In genomic region chr6:167214216-167214615, GRCh38 we compare ENCODE assay signal across 22 cellular contexts. TPM values are rescaled to one million over a fixed set of nuclear protein-coding genes. Genes with fewer than 3 reads are reported as not detected.
"Had no signal": no experiment of that assay in that cellular context is flagged by ENCODE, and none has a peak within 500 bp of the region (broad histone marks: within the 10 kb centered on the region; RNA-seq: fewer than 3 reads in every experiment).

No MANE protein-coding gene starts in this region.

- FAIRE-seq: endothelial cell of umbilical vein, TTC549 had no signal

- DNase-seq: activated CD4-positive, alpha-beta memory T cell treated with anti-CD3 and anti-CD28 coated beads for 36 hours; activated CD4-positive, alpha-beta T cell treated with anti-CD3 and anti-CD28 coated beads for 4 hours; activated naive CD4-positive, alpha-beta T cell; activated naive CD8-positive, alpha-beta T cell treated with anti-CD3 and anti-CD28 coated beads for 36 hours; activated T-cell treated with anti-CD3 and anti-CD28 coated beads, Interleukin-2, amount 50 U/mL, for 1 hour; amniotic stem cell; cortex of kidney; effector CD8-positive, alpha-beta T cell; mesendoderm; naive thymus-derived CD8-positive, alpha-beta T cell; right cardiac atrium; trophoblast cell had no signal

RNA-seq across cellular contexts. Expression of gene GPR31, which starts 56.4 kb away (rescaled TPM):
- total RNA-seq: activated CD4-positive, alpha-beta memory T cell treated with anti-CD3 and anti-CD28 coated beads for 36 hours; activated naive CD8-positive, alpha-beta T cell treated with anti-CD3 and anti-CD28 coated beads for 36 hours; activated T-helper 17 cell treated with anti-CD3 and anti-CD28 coated beads, Interleukin-2, amount 50 U/mL, for 72 hours; endothelial cell of umbilical vein; esophagus muscularis mucosa; gastroesophageal sphincter; lower leg skin; naive thymus-derived CD8-positive, alpha-beta T cell; prostate gland; right cardiac atrium; suprapubic skin; vagina; WTC11 had no signal
- polyA plus RNA-seq: endothelial cell of umbilical vein; naive thymus-derived CD8-positive, alpha-beta T cell; right cardiac atrium had no signal
